ENCODE assay signal across 20 cellular contexts in genomic region chr10:99564361-99564760, GRCh38. TPM values are rescaled to one million over a fixed set of nuclear protein-coding genes. Genes with fewer than 3 reads are reported as not detected.
A peak's percentile ranks its signal among the peaks of the same experiment; 100 is the strongest.
DNase-seq lines count a peak whose midpoint lies in the region; FAIRE-seq and TF ChIP-seq lines count a peak whose summit lies in the region.
"Had no signal": no experiment of that assay in that cellular context is flagged by ENCODE, and none has a peak within 500 bp of the region (broad histone marks: within the 10 kb centered on the region; RNA-seq: fewer than 3 reads in every experiment).

No MANE protein-coding gene starts in this region.

- no peak overlapping the region for H3K4me3 Mint-ChIP-seq in activated naive CD4-positive, alpha-beta T cell treated with anti-CD3 and anti-CD28 coated beads, Interleukin-2, amount 10 ng/mL, durations not matched to agents 7 days and 5 days
- H3K4me3 Mint-ChIP-seq: CD4-positive, alpha-beta memory T cell; GM23338; H9; HFFc6 had no signal

- CTCF ChIA-PET in activated naive CD4-positive, alpha-beta T cell treated with anti-CD3 and anti-CD28 coated beads, Interleukin-2, amount 10 ng/mL, durations not matched to agents 7 days and 5 days (lab: Charles Lee): no interaction called here

- peaks cover 36% of the 10 kb centered on the region for H3K27me3 Mint-ChIP-seq in activated naive CD4-positive, alpha-beta T cell treated with anti-CD3 and anti-CD28 coated beads, Interleukin-2, amount 10 ng/mL, durations not matched to agents 7 days and 5 days

- no peaks in the 10 kb centered on the region for H3K9me3 Mint-ChIP-seq in activated naive CD4-positive, alpha-beta T cell treated with anti-CD3 and anti-CD28 coated beads, Interleukin-2, amount 10 ng/mL, durations not matched to agents 7 days and 5 days
- H3K9me3 Mint-ChIP-seq: CD4-positive, alpha-beta memory T cell; GM23338; H9; HFFc6 had no signal

- H3K36me3 Mint-ChIP-seq in activated naive CD4-positive, alpha-beta T cell treated with anti-CD3 and anti-CD28 coated beads, Interleukin-2, amount 10 ng/mL, durations not matched to agents 7 days and 5 days: no peaks in the 10 kb centered on the region
- H3K36me3 Mint-ChIP-seq: CD4-positive, alpha-beta memory T cell had no signal

- DNase-seq in NCI-H82 (lab: John Stamatoyannopoulos, UW) (peak; percentile 16), NCI-H82 treated with DMSO at 0.1 percent for 48 hours (lab: John Stamatoyannopoulos, UW; ENCODE audit: unreplicated experiment) (no peak), bronchial epithelial cell (ENCODE audit: low read depth) (peak; percentile 12), urothelium cell line (ENCODE audit: low spot score) (no peak), frontal cortex (ENCODE audit: low spot score in 2 of 2) (no peak)
- DNase-seq in activated naive CD4-positive, alpha-beta T cell treated with anti-CD3 and anti-CD28 coated beads, Interleukin-2, amount 10 ng/mL, durations not matched to agents 7 days and 5 days: no peak
- DNase-seq: 8988T; C1 segment of cervical spinal cord; Calu3; CD4-positive, alpha-beta memory T cell; COR-L47; DMS79; EL; GDM1; H9; HFFc6 had no signal

- H3K27ac Mint-ChIP-seq in activated naive CD4-positive, alpha-beta T cell treated with anti-CD3 and anti-CD28 coated beads, Interleukin-2, amount 10 ng/mL, durations not matched to agents 7 days and 5 days: no peak overlapping the region
- H3K27ac Mint-ChIP-seq: CD4-positive, alpha-beta memory T cell; GM23338; H9; HFFc6 had no signal

- no peaks in the 10 kb centered on the region for H3K4me1 Mint-ChIP-seq in activated naive CD4-positive, alpha-beta T cell treated with anti-CD3 and anti-CD28 coated beads, Interleukin-2, amount 10 ng/mL, durations not matched to agents 7 days and 5 days

- no peak overlapping the region for H3K4me3 ChIP-seq in bronchial epithelial cell (ENCODE audit: low read depth, low read length)
- H3K4me3 ChIP-seq: A549, GM12878, GM23338 had no signal

- no peak for FAIRE-seq in bronchial epithelial cell (lab: Jason Lieb, UNC)
- peak; percentile 20 for FAIRE-seq in urothelium cell line (lab: Jason Lieb, UNC)
- FAIRE-seq in frontal cortex (lab: Jason Lieb, UNC): no peak
- FAIRE-seq: A549, GM12878 had no signal

- no peaks in the 10 kb centered on the region for H3K36me3 ChIP-seq in bronchial epithelial cell (ENCODE audit: control insufficient read depth, insufficient read depth, low read length)

- H3K27me3 ChIP-seq in bronchial epithelial cell (ENCODE audit: control insufficient read depth, insufficient read depth, low read length): no peaks in the 10 kb centered on the region

- no peak for TF ChIP-seq CTCF in bronchial epithelial cell (IDR thresholded peaks at IDR 0.05; ENCODE audit: insufficient read depth, low read length, severe bottlenecking)

RNA-seq across cellular contexts. Expression of gene NKX2-3, which starts 31.6 kb away (rescaled TPM):
- total RNA-seq in bronchial epithelial cell (under 0.01 TPM in 1 of 2 replicates, not detected in the other), frontal cortex (under 0.01 TPM)
- total RNA-seq: Calu3; CD4-positive, alpha-beta memory T cell; GM12878; GM23338; H4; H9; HFFc6 had no signal

RNA-seq across cellular contexts. Expression of gene SLC25A28, which starts 55.9 kb away (rescaled TPM):
- 15.4 and 17.4 TPM in 2 replicates for total RNA-seq in bronchial epithelial cell
- 25.3 TPM for total RNA-seq in frontal cortex

Comparison
In these comparisons a context has a peak if more than half of its experiments do, and no peak if none do; other contexts are left out.
1. DNase-seq: peak in NCI-H82 (single experiment) and bronchial epithelial cell (single experiment); none in NCI-H82 treated with DMSO at 0.1 percent for 48 hours (single experiment), urothelium cell line (single experiment), frontal cortex (0 of 2) and activated naive CD4-positive, alpha-beta T cell treated with anti-CD3 and anti-CD28 coated beads, Interleukin-2, amount 10 ng/mL, durations not matched to agents 7 days and 5 days (single experiment).